Comparison of ENCODE assay signal across 1 cellular context in the genomic region with DNA sequence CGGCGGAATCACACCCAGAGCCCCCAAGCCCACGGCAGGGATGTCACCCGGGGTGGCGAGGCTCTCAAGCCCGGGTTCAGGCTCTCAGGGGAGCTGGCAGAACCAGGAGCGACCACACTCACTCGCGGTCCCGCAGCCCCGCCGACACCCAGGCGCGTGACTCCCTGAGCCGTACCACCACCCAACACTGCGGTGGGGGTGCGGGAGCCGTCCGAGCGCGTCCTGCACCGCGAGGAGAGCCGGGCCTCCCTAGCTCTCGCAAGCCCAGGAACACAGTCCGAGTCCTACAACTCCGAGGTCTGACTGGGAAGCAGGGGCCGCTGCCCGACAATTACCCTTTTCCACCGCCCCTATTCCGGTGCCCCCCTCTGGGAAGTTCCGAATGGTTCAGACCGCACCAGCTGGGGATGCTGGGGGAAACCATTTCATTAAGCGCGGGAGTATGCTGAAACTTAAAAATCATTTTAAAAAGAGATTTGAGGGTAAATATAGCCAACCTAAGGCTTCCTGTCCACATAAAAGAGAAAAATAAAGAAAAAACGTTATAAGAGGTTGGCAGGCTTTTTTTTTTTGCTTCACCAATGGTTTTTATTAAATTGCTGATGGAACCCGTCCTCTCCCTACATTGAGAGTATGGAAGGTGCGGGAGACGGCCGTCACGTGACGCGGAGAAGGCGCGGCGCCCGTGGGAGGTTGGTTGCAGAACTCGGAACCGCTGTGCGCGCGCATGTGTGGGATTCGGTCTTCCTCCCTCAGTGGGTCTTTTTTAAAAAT.
A peak's percentile ranks its signal among the peaks of the same experiment; 100 is the strongest.
TF ChIP-seq lines count a peak whose summit lies in the region.

A gene with protein sequence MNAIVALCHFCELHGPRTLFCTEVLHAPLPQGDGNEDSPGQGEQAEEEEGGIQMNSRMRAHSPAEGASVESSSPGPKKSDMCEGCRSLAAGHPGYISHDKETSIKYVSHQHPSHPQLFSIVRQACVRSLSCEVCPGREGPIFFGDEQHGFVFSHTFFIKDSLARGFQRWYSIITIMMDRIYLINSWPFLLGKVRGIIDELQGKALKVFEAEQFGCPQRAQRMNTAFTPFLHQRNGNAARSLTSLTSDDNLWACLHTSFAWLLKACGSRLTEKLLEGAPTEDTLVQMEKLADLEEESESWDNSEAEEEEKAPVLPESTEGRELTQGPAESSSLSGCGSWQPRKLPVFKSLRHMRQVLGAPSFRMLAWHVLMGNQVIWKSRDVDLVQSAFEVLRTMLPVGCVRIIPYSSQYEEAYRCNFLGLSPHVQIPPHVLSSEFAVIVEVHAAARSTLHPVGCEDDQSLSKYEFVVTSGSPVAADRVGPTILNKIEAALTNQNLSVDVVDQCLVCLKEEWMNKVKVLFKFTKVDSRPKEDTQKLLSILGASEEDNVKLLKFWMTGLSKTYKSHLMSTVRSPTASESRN (minus strand): TSS at position 143 of the 774 bp plus-strand sequence. CDS start 9,031 bp downstream, outside the sequence.

TF ChIP-seq in HEK293, 187 proteins besides CTCF, POLR2A, EP300 and RAD21 (continued from another document and continues in another):
- TF ChIP-seq ZNF335 (tag by site-specific recombination; conservative IDR thresholded peaks at IDR 0.05) = no peak
- 0 out of 2 replicates have a peak, but pooled peaks have one; percentile 49 for TF ChIP-seq ZNF394 (tag by site-specific recombination; IDR thresholded peaks at IDR 0.05; ENCODE audit: borderline replicate concordance)
- TF ChIP-seq KLF10 (tag by site-specific recombination; IDR thresholded peaks at IDR 0.05) = peak; percentile 60; the same call in 1 of the 2 replicates
- no peak for TF ChIP-seq ZNF518A (tag by site-specific recombination; conservative IDR thresholded peaks at IDR 0.05; ENCODE audit: low read depth)
- TF ChIP-seq ZNF645 (tag by site-specific recombination; IDR thresholded peaks at IDR 0.05) = no peak; the same call in 1 of the 2 replicates
- TF ChIP-seq ZNF2 (tag by site-specific recombination; IDR thresholded peaks at IDR 0.05) = peak; percentile 92
- peak; percentile 54 for TF ChIP-seq SP3 (tag by site-specific recombination; IDR thresholded peaks at IDR 0.05)
- peak; percentile 23 for TF ChIP-seq ZNF629 (tag by site-specific recombination; IDR thresholded peaks at IDR 0.05)
- TF ChIP-seq, protein P1, sequence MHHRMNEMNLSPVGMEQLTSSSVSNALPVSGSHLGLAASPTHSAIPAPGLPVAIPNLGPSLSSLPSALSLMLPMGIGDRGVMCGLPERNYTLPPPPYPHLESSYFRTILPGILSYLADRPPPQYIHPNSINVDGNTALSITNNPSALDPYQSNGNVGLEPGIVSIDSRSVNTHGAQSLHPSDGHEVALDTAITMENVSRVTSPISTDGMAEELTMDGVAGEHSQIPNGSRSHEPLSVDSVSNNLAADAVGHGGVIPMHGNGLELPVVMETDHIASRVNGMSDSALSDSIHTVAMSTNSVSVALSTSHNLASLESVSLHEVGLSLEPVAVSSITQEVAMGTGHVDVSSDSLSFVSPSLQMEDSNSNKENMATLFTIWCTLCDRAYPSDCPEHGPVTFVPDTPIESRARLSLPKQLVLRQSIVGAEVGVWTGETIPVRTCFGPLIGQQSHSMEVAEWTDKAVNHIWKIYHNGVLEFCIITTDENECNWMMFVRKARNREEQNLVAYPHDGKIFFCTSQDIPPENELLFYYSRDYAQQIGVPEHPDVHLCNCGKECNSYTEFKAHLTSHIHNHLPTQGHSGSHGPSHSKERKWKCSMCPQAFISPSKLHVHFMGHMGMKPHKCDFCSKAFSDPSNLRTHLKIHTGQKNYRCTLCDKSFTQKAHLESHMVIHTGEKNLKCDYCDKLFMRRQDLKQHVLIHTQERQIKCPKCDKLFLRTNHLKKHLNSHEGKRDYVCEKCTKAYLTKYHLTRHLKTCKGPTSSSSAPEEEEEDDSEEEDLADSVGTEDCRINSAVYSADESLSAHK (tag by site-specific recombination; IDR thresholded peaks at IDR 0.05) = 0 out of 2 replicates have a peak, but pooled peaks have one; percentile 31
- peak; percentile 82 for TF ChIP-seq ZNF324 (tag by site-specific recombination; IDR thresholded peaks at IDR 0.05)
- TF ChIP-seq YY2 (tag by site-specific recombination; IDR thresholded peaks at IDR 0.05) = peak; percentile 78
- no peak for TF ChIP-seq ZNF571 (tag by site-specific recombination; IDR thresholded peaks at IDR 0.05)
- TF ChIP-seq ZFHX2 (tag by site-specific recombination; conservative IDR thresholded peaks at IDR 0.05) = peak; percentile 60
- TF ChIP-seq ZNF223 (tag by site-specific recombination; IDR thresholded peaks at IDR 0.05) = no peak
- TF ChIP-seq, protein P2, sequence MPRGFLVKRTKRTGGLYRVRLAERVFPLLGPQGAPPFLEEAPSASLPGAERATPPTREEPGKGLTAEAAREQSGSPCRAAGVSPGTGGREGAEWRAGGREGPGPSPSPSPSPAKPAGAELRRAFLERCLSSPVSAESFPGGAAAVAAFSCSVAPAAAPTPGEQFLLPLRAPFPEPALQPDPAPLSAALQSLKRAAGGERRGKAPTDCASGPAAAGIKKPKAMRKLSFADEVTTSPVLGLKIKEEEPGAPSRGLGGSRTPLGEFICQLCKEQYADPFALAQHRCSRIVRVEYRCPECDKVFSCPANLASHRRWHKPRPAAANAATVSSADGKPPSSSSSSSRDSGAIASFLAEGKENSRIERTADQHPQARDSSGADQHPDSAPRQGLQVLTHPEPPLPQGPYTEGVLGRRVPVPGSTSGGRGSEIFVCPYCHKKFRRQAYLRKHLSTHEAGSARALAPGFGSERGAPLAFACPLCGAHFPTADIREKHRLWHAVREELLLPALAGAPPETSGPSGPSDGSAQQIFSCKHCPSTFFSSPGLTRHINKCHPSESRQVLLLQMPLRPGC (tag by site-specific recombination; IDR thresholded peaks at IDR 0.05) = peak; percentile 42
- peak; percentile 61; the same call in 1 of the 2 replicates for TF ChIP-seq GLIS2 (tag by site-specific recombination; IDR thresholded peaks at IDR 0.05)
- no peak for TF ChIP-seq SCRT2 (tag by site-specific recombination; IDR thresholded peaks at IDR 0.05)
- TF ChIP-seq, protein P3, sequence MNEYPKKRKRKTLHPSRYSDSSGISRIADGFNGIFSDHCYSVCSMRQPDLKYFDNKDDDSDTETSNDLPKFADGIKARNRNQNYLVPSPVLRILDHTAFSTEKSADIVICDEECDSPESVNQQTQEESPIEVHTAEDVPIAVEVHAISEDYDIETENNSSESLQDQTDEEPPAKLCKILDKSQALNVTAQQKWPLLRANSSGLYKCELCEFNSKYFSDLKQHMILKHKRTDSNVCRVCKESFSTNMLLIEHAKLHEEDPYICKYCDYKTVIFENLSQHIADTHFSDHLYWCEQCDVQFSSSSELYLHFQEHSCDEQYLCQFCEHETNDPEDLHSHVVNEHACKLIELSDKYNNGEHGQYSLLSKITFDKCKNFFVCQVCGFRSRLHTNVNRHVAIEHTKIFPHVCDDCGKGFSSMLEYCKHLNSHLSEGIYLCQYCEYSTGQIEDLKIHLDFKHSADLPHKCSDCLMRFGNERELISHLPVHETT (tag by site-specific recombination; IDR thresholded peaks at IDR 0.05) = peak; percentile 74; the same call in 1 of the 2 replicates
- peak; percentile 12; the same call in 1 of the 2 replicates for TF ChIP-seq ZNF169 (tag by site-specific recombination; IDR thresholded peaks at IDR 0.05)
- TF ChIP-seq ZNF174 (tag by site-specific recombination; IDR thresholded peaks at IDR 0.05) = no peak
- TF ChIP-seq GLI4 (tag by site-specific recombination; IDR thresholded peaks at IDR 0.05) = no peak
- TF ChIP-seq, protein P4, sequence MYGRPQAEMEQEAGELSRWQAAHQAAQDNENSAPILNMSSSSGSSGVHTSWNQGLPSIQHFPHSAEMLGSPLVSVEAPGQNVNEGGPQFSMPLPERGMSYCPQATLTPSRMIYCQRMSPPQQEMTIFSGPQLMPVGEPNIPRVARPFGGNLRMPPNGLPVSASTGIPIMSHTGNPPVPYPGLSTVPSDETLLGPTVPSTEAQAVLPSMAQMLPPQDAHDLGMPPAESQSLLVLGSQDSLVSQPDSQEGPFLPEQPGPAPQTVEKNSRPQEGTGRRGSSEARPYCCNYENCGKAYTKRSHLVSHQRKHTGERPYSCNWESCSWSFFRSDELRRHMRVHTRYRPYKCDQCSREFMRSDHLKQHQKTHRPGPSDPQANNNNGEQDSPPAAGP (tag by site-specific recombination; IDR thresholded peaks at IDR 0.05) = peak; percentile 92; the same call in 1 of the 2 replicates
- TF ChIP-seq BCL11B (tag by site-specific recombination; IDR thresholded peaks at IDR 0.05; ENCODE audit: low read depth) = no peak
- TF ChIP-seq, protein P5, sequence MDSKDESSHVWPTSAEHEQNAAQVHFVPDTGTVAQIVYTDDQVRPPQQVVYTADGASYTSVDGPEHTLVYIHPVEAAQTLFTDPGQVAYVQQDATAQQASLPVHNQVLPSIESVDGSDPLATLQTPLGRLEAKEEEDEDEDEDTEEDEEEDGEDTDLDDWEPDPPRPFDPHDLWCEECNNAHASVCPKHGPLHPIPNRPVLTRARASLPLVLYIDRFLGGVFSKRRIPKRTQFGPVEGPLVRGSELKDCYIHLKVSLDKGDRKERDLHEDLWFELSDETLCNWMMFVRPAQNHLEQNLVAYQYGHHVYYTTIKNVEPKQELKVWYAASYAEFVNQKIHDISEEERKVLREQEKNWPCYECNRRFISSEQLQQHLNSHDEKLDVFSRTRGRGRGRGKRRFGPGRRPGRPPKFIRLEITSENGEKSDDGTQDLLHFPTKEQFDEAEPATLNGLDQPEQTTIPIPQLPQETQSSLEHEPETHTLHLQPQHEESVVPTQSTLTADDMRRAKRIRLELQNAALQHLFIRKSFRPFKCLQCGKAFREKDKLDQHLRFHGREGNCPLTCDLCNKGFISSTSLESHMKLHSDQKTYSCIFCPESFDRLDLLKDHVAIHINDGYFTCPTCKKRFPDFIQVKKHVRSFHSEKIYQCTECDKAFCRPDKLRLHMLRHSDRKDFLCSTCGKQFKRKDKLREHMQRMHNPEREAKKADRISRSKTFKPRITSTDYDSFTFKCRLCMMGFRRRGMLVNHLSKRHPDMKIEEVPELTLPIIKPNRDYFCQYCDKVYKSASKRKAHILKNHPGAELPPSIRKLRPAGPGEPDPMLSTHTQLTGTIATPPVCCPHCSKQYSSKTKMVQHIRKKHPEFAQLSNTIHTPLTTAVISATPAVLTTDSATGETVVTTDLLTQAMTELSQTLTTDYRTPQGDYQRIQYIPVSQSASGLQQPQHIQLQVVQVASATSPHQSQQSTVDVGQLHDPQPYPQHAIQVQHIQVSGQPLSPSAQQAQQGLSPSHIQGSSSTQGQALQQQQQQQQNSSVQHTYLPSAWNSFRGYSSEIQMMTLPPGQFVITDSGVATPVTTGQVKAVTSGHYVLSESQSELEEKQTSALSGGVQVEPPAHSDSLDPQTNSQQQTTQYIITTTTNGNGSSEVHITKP (tag by site-specific recombination; IDR thresholded peaks at IDR 0.05) = peak; percentile 100
- no peak for TF ChIP-seq ZNF157 (tag by site-specific recombination; IDR thresholded peaks at IDR 0.05)
- no peak for TF ChIP-seq GLI2 (tag by site-specific recombination; IDR thresholded peaks at IDR 0.05; ENCODE audit: borderline replicate concordance, low read depth)
- TF ChIP-seq ZNF776 (tag by site-specific recombination; IDR thresholded peaks at IDR 0.05; ENCODE audit: borderline replicate concordance) = no peak
- peak; percentile 92; the same call in 1 of the 2 replicates for TF ChIP-seq KLF8 (tag by site-specific recombination; IDR thresholded peaks at IDR 0.05)
- TF ChIP-seq ZSCAN5A (tag by site-specific recombination; IDR thresholded peaks at IDR 0.05) = peak; percentile 53; the same call in 1 of the 2 replicates
- 0 out of 2 replicates have a peak, but pooled peaks have one; percentile 57 for TF ChIP-seq ZBTB48 (tag by site-specific recombination; IDR thresholded peaks at IDR 0.05)
